Comparison of ENCODE assay signal across 14 cellular contexts in the genomic region with DNA sequence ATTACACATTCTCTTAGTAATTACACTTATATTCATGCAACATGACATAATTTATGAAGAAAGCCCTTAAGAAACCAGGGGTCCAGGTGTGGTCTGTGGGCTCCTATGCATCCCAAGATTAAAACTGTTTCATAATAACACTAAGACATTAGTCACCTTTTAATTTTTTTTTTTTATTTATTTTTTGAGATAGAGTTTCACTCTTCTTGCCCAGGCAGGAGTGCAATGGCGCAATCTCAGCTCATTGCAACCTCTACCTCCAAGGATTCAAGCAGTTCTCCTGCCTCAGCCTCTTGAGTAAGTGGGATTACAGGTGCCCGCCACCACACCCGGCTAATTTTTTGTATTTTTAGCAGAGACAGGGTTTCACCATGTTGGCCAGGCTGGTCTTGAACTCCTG.
"Had no signal": no experiment of that assay in that cellular context is flagged by ENCODE, and none has a peak within 500 bp of the region (broad histone marks: within the 10 kb centered on the region; RNA-seq: fewer than 3 reads in every experiment).

No MANE protein-coding gene starts in this region.

- H3K27me3 ChIP-seq: pancreas, stomach had no signal

- FAIRE-seq: pancreas, urothelium cell line had no signal

- DNase-seq: activated gamma-delta T cell; central memory CD4-positive, alpha-beta T cell; effector CD4-positive, alpha-beta T cell; hippocampal formation; kidney glomerular epithelial cell; pancreas; stimulated activated CD4-positive, alpha-beta T cell treated with anti-CD3 and anti-CD28 coated beads, Interleukin-15, amount 100 ng/mL, for 24 hours; stimulated activated CD4-positive, alpha-beta T cell treated with anti-CD3 and anti-CD28 coated beads, Interleukin-4, amount 100 ng/mL, for 4 hours; stomach; T1000 had no signal

- H3K4me3 ChIP-seq: coronary artery, pancreas, stomach, thoracic aorta had no signal

- H3K9me3 ChIP-seq: pancreas, stomach, thoracic aorta had no signal

- H3K27ac ChIP-seq: coronary artery, pancreas, stomach, thoracic aorta, VCaP had no signal

- ATAC-seq: pancreas had no signal

- H3K4me1 ChIP-seq: pancreas had no signal
